Comparison of ENCODE assay signal across 21 cellular contexts in the genomic region with DNA sequence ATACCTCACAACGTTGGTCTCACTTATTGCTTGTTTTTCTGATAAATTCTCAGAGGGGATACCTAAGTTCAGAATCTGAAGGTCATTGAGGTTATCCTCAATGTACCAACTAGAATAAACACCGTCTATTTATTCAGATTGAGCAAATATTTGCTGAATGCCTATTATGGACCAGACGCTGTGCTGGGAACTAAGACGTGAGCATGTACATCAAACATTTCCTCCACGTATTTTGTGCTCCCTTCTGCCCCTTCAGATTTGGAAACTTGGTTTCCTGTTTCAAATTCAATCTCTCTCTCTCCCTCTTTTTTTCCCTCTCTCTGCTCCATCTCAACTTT.
DNase-seq lines count a peak whose midpoint lies in the region; ATAC-seq and TF ChIP-seq lines count a peak whose summit lies in the region.
"Had no signal": no experiment of that assay in that cellular context is flagged by ENCODE, and none has a peak within 500 bp of the region (broad histone marks: within the 10 kb centered on the region; RNA-seq: fewer than 3 reads in every experiment).

No MANE protein-coding gene starts in this region.

- H2BK15ac ChIP-seq in IMR-90 (ENCODE audit: low read depth, low read length) = peak overlapping the region; percentile 48; the same call in 1 of the 3 replicates

- in situ Hi-C loops in IMR-90 (cut with MboI; ENCODE audit: low sequenced_read_pairs) = no loop called here

- no peak overlapping the region for H2AFZ ChIP-seq in IMR-90 (replicated peaks; ENCODE audit: low read length, poor library complexity)
- H2AFZ ChIP-seq: parathyroid adenoma had no signal

- H3K79me1 ChIP-seq in IMR-90 (ENCODE audit: low read depth in 1 of 2, low read length in 2 of 2) = no peaks in the 10 kb centered on the region

- no peak overlapping the region for H4K91ac ChIP-seq in IMR-90 (ENCODE audit: insufficient read depth, low read depth, low read length)

- no peak overlapping the region for H3K23ac ChIP-seq in IMR-90 (ENCODE audit: low read depth, low read length)

- 76% methylated on average over 3 of the region's 5 CpGs; no CpG with 5 or more reads in 1 of the 2 experiments for WGBS in IMR-90 (ENCODE audit: extremely low coverage in 2 of 2, insufficient read length in 1 of 2), 2 experiments

- DNase-seq in NCI-H1417 (lab: John Stamatoyannopoulos, UW) (peak in 2 of 3 experiments; percentile 67 to 84), NCI-H1417 treated with DMSO at 0.1 percent for 48 hours (lab: John Stamatoyannopoulos, UW) (no peak), IMR-90 (no peak), mesothelial cell of epicardium (ENCODE audit: low spot score in 2 of 2, unreplicated experiment in 2 of 2) (no peak), NCI-H2196 treated with DMSO at 0.1 percent for 48 hours (lab: John Stamatoyannopoulos, UW; ENCODE audit: unreplicated experiment) (no peak), amygdala (lab: John Stamatoyannopoulos, UW) (no peak), GF-D8 (lab: John Stamatoyannopoulos, UW) (no peak)
- DNase-seq: 8988T; activated CD8-positive, alpha-beta T cell treated with anti-CD3 and anti-CD28 coated beads for 36 hours; activated naive CD4-positive, alpha-beta T cell treated with anti-CD3 and anti-CD28 coated beads, Interleukin-2, amount 10 ng/mL, durations not matched to agents 7 days and 5 days; activated T-cell treated with anti-CD3 and anti-CD28 coated beads, Interleukin-2, amount 50 U/mL, for 1 hour; endodermal cell; natural killer cell; upper lobe of left lung had no signal

- peak overlapping the region; percentile 81 for H3K27ac Mint-ChIP-seq in mesothelial cell of epicardium
- H3K27ac Mint-ChIP-seq: activated CD8-positive, alpha-beta T cell treated with anti-CD3 and anti-CD28 coated beads for 36 hours; activated naive CD4-positive, alpha-beta T cell treated with anti-CD3 and anti-CD28 coated beads, Interleukin-2, amount 10 ng/mL, durations not matched to agents 7 days and 5 days; endodermal cell; memory B cell; natural killer cell; stimulated activated memory B cell treated with anti-CD40 and anti-IgM and Interleukin-4, amounts not matched to agents 10 μg/mL and 1 μg/mL and 100 μg/mL, for 72 hours had no signal

- no peaks in the 10 kb centered on the region for H3K36me3 ChIP-seq in IMR-90 (ENCODE audit: control insufficient read depth, insufficient read depth, low read length)
- H3K36me3 ChIP-seq: ascending aorta, upper lobe of left lung had no signal

- no peak for TF ChIP-seq POLR2A in IMR-90 (IDR thresholded peaks at IDR 0.05; ENCODE audit: low read depth, low read length)

- peaks cover 8% of the 10 kb centered on the region for H3K27me3 Mint-ChIP-seq in mesothelial cell of epicardium (ENCODE audit: low read depth)
- H3K27me3 Mint-ChIP-seq: activated CD8-positive, alpha-beta T cell treated with anti-CD3 and anti-CD28 coated beads for 36 hours; activated naive CD4-positive, alpha-beta T cell treated with anti-CD3 and anti-CD28 coated beads, Interleukin-2, amount 10 ng/mL, durations not matched to agents 7 days and 5 days had no signal

- H2AK5ac ChIP-seq in IMR-90 (ENCODE audit: low read depth, low read length) = peak overlapping the region; percentile 21; the same call in 1 of the 2 replicates

- CTCF ChIA-PET in IMR-90 (lab: Yijun Ruan, JAX) = interaction anchor here (0.6 kb wide), 1 partner anchor 43 kb away, joined by 3 read pairs; no protein-coding TSS in a partner anchor

- H3K27me3 ChIP-seq in IMR-90 (ENCODE audit: control insufficient read depth, insufficient read depth, low read length) = no peaks in the 10 kb centered on the region
- H3K27me3 ChIP-seq: ascending aorta, upper lobe of left lung had no signal

- H3K27ac ChIP-seq in IMR-90 (ENCODE audit: insufficient read depth, low read length) (no peak overlapping the region), VCaP (peak overlapping the region; percentile 99)
- H3K27ac ChIP-seq: ascending aorta, parathyroid adenoma, upper lobe of left lung had no signal

- dilution Hi-C loops in IMR-90 (cut with HindIII; ENCODE audit: low sequenced_read_pairs, unreplicated experiment) = no loop called here

- no peak overlapping the region for H2BK5ac ChIP-seq in IMR-90 (ENCODE audit: low read depth, low read length, poor library complexity, severe bottlenecking)

- no peak for ATAC-seq in IMR-90 (ENCODE audit: low read depth)
- ATAC-seq: activated CD8-positive, alpha-beta T cell treated with anti-CD3 and anti-CD28 coated beads for 36 hours; GM12878; natural killer cell; sciatic nerve; stimulated activated memory B cell treated with anti-CD40 and anti-IgM and Interleukin-4, amounts not matched to agents 10 μg/mL and 1 μg/mL and 100 μg/mL, for 72 hours had no signal

- peak overlapping the region; percentile 58 for H2BK20ac ChIP-seq in IMR-90 (ENCODE audit: low read depth, low read length)

- no peak overlapping the region for H3K4me2 ChIP-seq in IMR-90 (ENCODE audit: low read depth, low read length)

- no peak for TF ChIP-seq RAD21 in IMR-90 (IDR thresholded peaks at IDR 0.05; ENCODE audit: low read length)

- H3K4me1 Mint-ChIP-seq in mesothelial cell of epicardium = peaks cover 16% of the 10 kb centered on the region
- H3K4me1 Mint-ChIP-seq: activated naive CD4-positive, alpha-beta T cell treated with anti-CD3 and anti-CD28 coated beads, Interleukin-2, amount 10 ng/mL, durations not matched to agents 7 days and 5 days; natural killer cell; stimulated activated memory B cell treated with anti-CD40 and anti-IgM and Interleukin-4, amounts not matched to agents 10 μg/mL and 1 μg/mL and 100 μg/mL, for 72 hours had no signal

- H3K4ac ChIP-seq in IMR-90 (ENCODE audit: low read depth, low read length) = peak overlapping the region; percentile 46; the same call in 1 of the 2 replicates

- POLR2A ChIA-PET in IMR-90 (lab: Charles Lee; ENCODE audit: unreplicated experiment) = no interaction called here

- no peak overlapping the region for H4K8ac ChIP-seq in IMR-90 (ENCODE audit: low read depth in 2 of 2, low read length in 2 of 2)

- no peak overlapping the region for H3K4me3 Mint-ChIP-seq in mesothelial cell of epicardium
- H3K4me3 Mint-ChIP-seq: activated CD8-positive, alpha-beta T cell treated with anti-CD3 and anti-CD28 coated beads for 36 hours; activated naive CD4-positive, alpha-beta T cell treated with anti-CD3 and anti-CD28 coated beads, Interleukin-2, amount 10 ng/mL, durations not matched to agents 7 days and 5 days; endodermal cell; memory B cell; natural killer cell; stimulated activated memory B cell treated with anti-CD40 and anti-IgM and Interleukin-4, amounts not matched to agents 10 μg/mL and 1 μg/mL and 100 μg/mL, for 72 hours had no signal

- H3K9me3 Mint-ChIP-seq in mesothelial cell of epicardium = peaks cover 12% of the 10 kb centered on the region

- H2BK120ac ChIP-seq in IMR-90 (ENCODE audit: low read depth, low read length) = peak overlapping the region; percentile 90

- peaks cover 5% of the 10 kb centered on the region for H3K4me1 ChIP-seq in IMR-90 (ENCODE audit: control insufficient read depth, insufficient read depth, low read length)
- H3K4me1 ChIP-seq: ascending aorta, parathyroid adenoma had no signal

- H4K20me1 ChIP-seq in IMR-90 (ENCODE audit: insufficient read depth, low read length) = no peaks in the 10 kb centered on the region

- peaks cover 3% of the 10 kb centered on the region; the same call in 1 of the 2 replicates for H3K9me1 ChIP-seq in IMR-90 (ENCODE audit: insufficient read depth, low read length)

- no peak for TF ChIP-seq CTCF in IMR-90 (conservative IDR thresholded peaks at IDR 0.05; ENCODE audit: low read depth, low read length)
- TF ChIP-seq CTCF in VCaP (conservative IDR thresholded peaks at IDR 0.05) = no peak
- TF ChIP-seq CTCF in mesothelial cell of epicardium (IDR thresholded peaks at IDR 0.05; ENCODE audit: unreplicated experiment) = no peak

- no peak overlapping the region for H3K14ac ChIP-seq in IMR-90 (replicated peaks; ENCODE audit: low read depth, low read length)

- no TSS peak for BruUV-seq in IMR-90 (replicated peaks; lab: Mats Ljungman, UMichigan)

- H3K56ac ChIP-seq in IMR-90 (ENCODE audit: extremely low read depth, insufficient read depth, low read length) = no peak overlapping the region

- no peak overlapping the region for H2AK9ac ChIP-seq in IMR-90 (replicated peaks; ENCODE audit: low read depth, low read length, poor library complexity)

- no peak overlapping the region; the same call in 1 of the 2 replicates for H3K18ac ChIP-seq in IMR-90 (ENCODE audit: low read depth, low read length)

- intact Hi-C loops in IMR-90 (cut with micrococcal nuclease) = loop anchor here (5.0 kb wide), 1 partner anchor 55 kb away; no protein-coding TSS in a partner anchor

- H3K9ac ChIP-seq in IMR-90 (ENCODE audit: low read depth, low read length) = no peak overlapping the region
- H3K9ac ChIP-seq: parathyroid adenoma had no signal

- H3K4me3 ChIP-seq in IMR-90 (ENCODE audit: insufficient read depth, low read depth, low read length) = no peak overlapping the region
- H3K4me3 ChIP-seq: ascending aorta, GM12878, upper lobe of left lung had no signal

- H3K9me3 ChIP-seq in IMR-90 (ENCODE audit: control insufficient read depth, insufficient read depth, low read length) = no peaks in the 10 kb centered on the region
- H3K9me3 ChIP-seq: ascending aorta, upper lobe of left lung had no signal

- H4K5ac ChIP-seq in IMR-90 (ENCODE audit: low read depth, low read length) = no peak overlapping the region

- no peaks in the 10 kb centered on the region for H3K36me3 Mint-ChIP-seq in mesothelial cell of epicardium
- H3K36me3 Mint-ChIP-seq: activated naive CD4-positive, alpha-beta T cell treated with anti-CD3 and anti-CD28 coated beads, Interleukin-2, amount 10 ng/mL, durations not matched to agents 7 days and 5 days; natural killer cell; stimulated activated memory B cell treated with anti-CD40 and anti-IgM and Interleukin-4, amounts not matched to agents 10 μg/mL and 1 μg/mL and 100 μg/mL, for 72 hours had no signal

TF ChIP-seq in IMR-90, 13 proteins besides CTCF, POLR2A, EP300 and RAD21 (continues in another document):
- TF ChIP-seq RFX5 (IDR thresholded peaks at IDR 0.05; ENCODE audit: low read depth, low read length) = no peak
- no peak for TF ChIP-seq MAFK (IDR thresholded peaks at IDR 0.05; ENCODE audit: low read depth, low read length)
- no peak for TF ChIP-seq BHLHE40 (IDR thresholded peaks at IDR 0.05; ENCODE audit: low read depth, low read length)
- no peak for TF ChIP-seq NFE2L2 (IDR thresholded peaks at IDR 0.05; ENCODE audit: low read depth, low read length)
- no peak for TF ChIP-seq CEBPB (IDR thresholded peaks at IDR 0.05; ENCODE audit: low read depth, low read length)
- no peak for TF ChIP-seq MXI1 (IDR thresholded peaks at IDR 0.05; ENCODE audit: borderline replicate concordance, low read depth, low read length)
- no peak for TF ChIP-seq RCOR1 (IDR thresholded peaks at IDR 0.05; ENCODE audit: insufficient replicate concordance, low read length)
- no peak for TF ChIP-seq CHD1 (IDR thresholded peaks at IDR 0.05; ENCODE audit: low read depth, low read length)
- TF ChIP-seq FOS (IDR thresholded peaks at IDR 0.05; ENCODE audit: low read depth, low read length) = no peak

Comparison
In these comparisons a context has a peak if more than half of its experiments do, and no peak if none do; other contexts are left out.
1. DNase-seq: peak in NCI-H1417 (2 of 3); none in NCI-H1417 treated with DMSO at 0.1 percent for 48 hours (single experiment), IMR-90 (single experiment), mesothelial cell of epicardium (0 of 2), NCI-H2196 treated with DMSO at 0.1 percent for 48 hours (single experiment), amygdala (0 of 56) and GF-D8 (single experiment).